15 cellular contexts compared by ENCODE assay signal in genomic region chr11:112459001-112459400, GRCh38.
A peak's percentile ranks its signal among the peaks of the same experiment; 100 is the strongest.
DNase-seq lines count a peak whose midpoint lies in the region; ATAC-seq and TF ChIP-seq lines count a peak whose summit lies in the region.
"Had no signal": no experiment of that assay in that cellular context is flagged by ENCODE, and none has a peak within 500 bp of the region (broad histone marks: within the 10 kb centered on the region; RNA-seq: fewer than 3 reads in every experiment).

No MANE protein-coding gene starts in this region.

- H3K36me3 ChIP-seq in BJ (ENCODE audit: control insufficient read depth, insufficient read depth, low read length): no peaks in the 10 kb centered on the region

- CTCF ChIA-PET in BJ (lab: Yijun Ruan, JAX): no interaction called here

- POLR2A ChIA-PET in BJ (lab: Charles Lee): no interaction called here

- no peaks in the 10 kb centered on the region for H3K27me3 ChIP-seq in BJ (ENCODE audit: control insufficient read depth, insufficient read depth, low read length)

- ATAC-seq in GM21737 (IDR thresholded peaks at IDR 0.05; ENCODE audit: unreplicated experiment): no peak
- no peak for ATAC-seq in GM18519 (IDR thresholded peaks at IDR 0.05; ENCODE audit: low FRiP score, unreplicated experiment)

- peak overlapping the region; percentile 35 for H3K4me3 ChIP-seq in BJ (ENCODE audit: low read depth, low read length)
- H3K4me3 ChIP-seq in LNCaP clone FGC (ENCODE audit: low read depth, low read length): peak overlapping the region; percentile 37; the same call in 1 of the 2 replicates
- peak overlapping the region; percentile 44 for H3K4me3 ChIP-seq in WI38 (ENCODE audit: low read depth, low read length)
- H3K4me3 ChIP-seq: lung had no signal

- no peak for DNase-seq in BJ (ENCODE audit: low read depth)
- no peak for DNase-seq in LNCaP clone FGC (ENCODE audit: low read depth)
- DNase-seq in lung microvascular endothelial cell (ENCODE audit: low read depth in 2 of 2): peak; percentile 32 to 45
- no peak for DNase-seq in NCI-H1417 (lab: John Stamatoyannopoulos, UW)
- DNase-seq in mucosa of gallbladder (ENCODE audit: low spot score): no peak
- DNase-seq: activated CD4-positive, alpha-beta T cell treated with anti-CD3 and anti-CD28 coated beads, Interleukin-2, amount 50 U/mL, for 1 hour; hypothalamus; NCI-H510A treated with DMSO at 0.1 percent for 48 hours; stimulated activated CD4-positive, alpha-beta T cell treated with anti-CD3 and anti-CD28 coated beads, Interleukin-2, amount 100 ng/mL, for 48 hours; stimulated activated naive CD4-positive, alpha-beta T cell; T-helper 1 cell had no signal

- TF ChIP-seq CTCF in BJ (IDR thresholded peaks at IDR 0.05; ENCODE audit: insufficient read depth, low read depth, low read length) (no peak), LNCaP clone FGC (IDR thresholded peaks at IDR 0.05; ENCODE audit: control insufficient read depth, extremely low read depth, insufficient read depth) (no peak), WI38 (IDR thresholded peaks at IDR 0.05; ENCODE audit: low read depth, low read length) (no peak)

Comparison
In these comparisons a context has a peak if more than half of its experiments do, and no peak if none do; other contexts are left out.
1. DNase-seq: peak in lung microvascular endothelial cell (2 of 2); none in BJ (single experiment), LNCaP clone FGC (single experiment), NCI-H1417 (0 of 3) and mucosa of gallbladder (single experiment).
2. Peak in every context shown above with its lines, with median percentiles within 50 percentile points of each other: H3K4me3 ChIP-seq.